8 cellular contexts compared by ENCODE assay signal in the genomic region with DNA sequence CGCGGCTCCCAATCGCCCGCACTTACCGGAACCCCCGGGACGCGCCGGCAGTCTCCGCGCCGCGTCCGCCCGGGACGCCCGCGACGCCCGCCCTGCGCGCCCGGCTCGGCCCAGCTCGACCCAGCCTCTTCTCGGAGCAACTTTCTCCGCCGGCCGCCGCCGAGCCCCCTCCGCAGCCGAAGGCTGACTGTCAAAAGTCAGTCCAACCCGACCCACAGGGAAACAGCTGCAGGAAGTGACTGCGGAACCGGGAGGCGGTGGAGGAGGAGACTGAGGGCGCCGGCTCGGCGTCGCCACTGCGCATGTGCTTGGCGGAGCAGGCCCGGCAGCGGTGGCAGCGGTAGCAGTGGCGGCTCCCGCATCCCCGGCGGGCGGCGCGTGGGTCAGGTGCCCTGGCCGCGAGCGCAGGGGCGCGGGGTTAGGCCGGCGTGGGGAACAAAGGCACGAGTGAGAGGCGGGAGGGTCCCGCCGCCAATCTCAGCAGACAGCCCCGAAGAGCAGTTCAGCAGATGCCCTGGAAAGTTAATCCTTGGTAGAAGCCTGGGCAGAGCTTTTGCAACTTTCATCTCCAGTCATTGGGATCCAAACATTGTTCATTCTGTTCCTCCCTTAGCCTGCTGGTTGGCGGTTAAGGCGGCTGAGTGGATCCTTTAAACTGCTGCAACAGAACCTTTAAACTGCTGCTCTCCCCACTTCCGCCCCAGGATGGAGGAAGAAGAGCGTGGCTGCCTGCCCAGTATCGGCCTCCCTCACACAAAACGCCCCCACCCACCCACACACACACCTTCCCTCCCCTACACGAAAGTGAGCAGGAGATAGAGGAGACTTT. TPM values are rescaled to one million over a fixed set of nuclear protein-coding genes. Genes with fewer than 3 reads are reported as not detected.
DNase-seq lines count a peak whose midpoint lies in the region; ATAC-seq and TF ChIP-seq lines count a peak whose summit lies in the region.

A gene with protein sequence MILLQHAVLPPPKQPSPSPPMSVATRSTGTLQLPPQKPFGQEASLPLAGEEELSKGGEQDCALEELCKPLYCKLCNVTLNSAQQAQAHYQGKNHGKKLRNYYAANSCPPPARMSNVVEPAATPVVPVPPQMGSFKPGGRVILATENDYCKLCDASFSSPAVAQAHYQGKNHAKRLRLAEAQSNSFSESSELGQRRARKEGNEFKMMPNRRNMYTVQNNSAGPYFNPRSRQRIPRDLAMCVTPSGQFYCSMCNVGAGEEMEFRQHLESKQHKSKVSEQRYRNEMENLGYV (minus strand): TSS at position 241 of the 829 bp plus-strand sequence. CDS start 4,057 bp downstream, outside the sequence.

- H3K79me2 ChIP-seq in OCI-LY7 (ENCODE audit: insufficient read depth, low read depth, low read length) = peaks cover 21% of the 10 kb centered on the region; the same call in 1 of the 2 replicates

- peak within 1 kb of the TSS; percentile 99 for H3K4me2 ChIP-seq in OCI-LY7 (ENCODE audit: low read length)

- H3K9me3 ChIP-seq in OCI-LY7 (ENCODE audit: low read length) (no peaks in the 10 kb centered on the region), esophagus (ENCODE audit: control insufficient read depth in 2 of 2, insufficient read depth in 1 of 2, low read depth in 1 of 2, low read length in 1 of 2) (no peaks in the 10 kb centered on the region), muscle layer of duodenum (ENCODE audit: control insufficient read depth in 1 of 2, low read length in 2 of 2) (no peaks in the 10 kb centered on the region)

- no peak for TF ChIP-seq CTCF in OCI-LY7 (conservative IDR thresholded peaks at IDR 0.05; ENCODE audit: low read length)

- POLR2A ChIA-PET in OCI-LY7 (lab: Charles Lee) = interaction anchor here (0.6 to 3.6 kb wide), 15 partner anchors 8 to 249 kb away, joined by 3 to 15 read pairs (median 3); partner anchors contain the start of gene PIK3CA

- H3K27me3 ChIP-seq in esophagus (ENCODE audit: control insufficient read depth in 1 of 2, insufficient read depth in 2 of 2, low read length in 2 of 2) (no peaks in the 10 kb centered on the region), muscle layer of duodenum (ENCODE audit: low read depth, low read length) (no peaks in the 10 kb centered on the region)

- TSS peak; percentile 84 for BruUV-seq in OCI-LY7 (replicated peaks; lab: Mats Ljungman, UMichigan)

- peak within 1 kb of the TSS; percentile 95 for H2AFZ ChIP-seq in OCI-LY7 (ENCODE audit: low read length)

- ATAC-seq in GM21526 (IDR thresholded peaks at IDR 0.05; ENCODE audit: low FRiP score, unreplicated experiment) = peak; percentile 61

- no peaks in the 10 kb centered on the region for H4K20me1 ChIP-seq in OCI-LY7 (ENCODE audit: insufficient read depth, low read length)

- H3K27ac ChIP-seq in OCI-LY7 (ENCODE audit: low read depth, low read length, poor library complexity, severe bottlenecking) (peak within 1 kb of the TSS; percentile 73), esophagus (ENCODE audit: low read depth in 2 of 2, low read length in 1 of 2) (peak within 1 kb of the TSS; percentile 81 to 93), muscle layer of duodenum (ENCODE audit: low read length) (peak within 1 kb of the TSS; percentile 84)

- peak within 1 kb of the TSS; percentile 92 for H3K4me3 ChIP-seq in OCI-LY7 (ENCODE audit: low read depth, low read length, poor library complexity, severe bottlenecking)
- H3K4me3 ChIP-seq in esophagus (ENCODE audit: low read depth in 1 of 2, low read length in 2 of 2) = peak within 1 kb of the TSS; percentile 68 to 95
- peak within 1 kb of the TSS; percentile 94 to 95 for H3K4me3 ChIP-seq in muscle layer of duodenum (ENCODE audit: low read depth in 1 of 2, low read length in 2 of 2)

- H3K36me3 ChIP-seq in OCI-LY7 (ENCODE audit: insufficient read depth, low read length) (peaks cover 12% of the 10 kb centered on the region), esophagus (ENCODE audit: control insufficient read depth in 2 of 2, insufficient read depth in 2 of 2, low read length in 1 of 2) (peaks cover 2 to 3% of the 10 kb centered on the region in 2 donors), muscle layer of duodenum (ENCODE audit: control insufficient read depth in 1 of 2, insufficient read depth in 2 of 2, low read length in 2 of 2) (peaks cover 4 to 6% of the 10 kb centered on the region in 2 donors)

- H3K9me2 ChIP-seq in OCI-LY7 (ENCODE audit: insufficient read depth, low read length) = no peaks in the 10 kb centered on the region

- intact Hi-C loops in OCI-LY7 (cut with micrococcal nuclease; ENCODE audit: unreplicated experiment) = loop anchor here (1.0 to 5.0 kb wide), 4 partner anchors 77 to 491 kb away; partner anchors contain the start of genes ACTL6A, PIK3CA and ZNF639

- WGBS in esophagus, 2 donors = 0% methylated on average over 70 to 73 of the region's 73 CpGs

- H3K4me1 ChIP-seq in OCI-LY7 (ENCODE audit: insufficient read depth, low read length, poor library complexity, severe bottlenecking) = peaks cover 40% of the 10 kb centered on the region
- H3K4me1 ChIP-seq in esophagus (ENCODE audit: control insufficient read depth in 2 of 2, insufficient read depth in 2 of 2, low read length in 1 of 2) = no peaks in the 10 kb centered on the region
- peaks cover 6 to 11% of the 10 kb centered on the region in 2 donors for H3K4me1 ChIP-seq in muscle layer of duodenum (ENCODE audit: control insufficient read depth in 1 of 2, insufficient read depth in 2 of 2, low read length in 2 of 2)

- CTCF ChIA-PET in OCI-LY7 (lab: Charles Lee; ENCODE audit: unreplicated experiment) = no interaction called here

- DNase-seq in DMS 273 (lab: John Stamatoyannopoulos, UW; ENCODE audit: unreplicated experiment) (peak; percentile 94), HuH-7.5 (ENCODE audit: low spot score) (peak; percentile 76), OCI-LY7 (ENCODE audit: low spot score) (peak; percentile 82), activated T-cell treated with anti-CD3 and anti-CD28 coated beads for 48 hours (ENCODE audit: low read depth) (peak; percentile 81)
- peak; percentile 78 to 80 for DNase-seq in stimulated activated CD8-positive, alpha-beta memory T cell treated with anti-CD3 and anti-CD28 coated beads, Interleukin-7, amount 100 ng/mL, for 4 hours (ENCODE audit: low read depth in 2 of 2)

RNA-seq across cellular contexts. Expression of the gene that starts here (rescaled TPM):
- 3.7 TPM in 2 replicates for total RNA-seq in OCI-LY7 (2014; rRNA removed; shearing (Covaris generic))
- 11.3 and 12.9 TPM in 2 replicates for total RNA-seq in OCI-LY7 (2022)
- 1 to 10 TPM; 1.1 to 1.7 TPM for polyA plus RNA-seq in esophagus

Comparison
In these comparisons a context has a peak if more than half of its experiments do, and no peak if none do; other contexts are left out.
1. Peak in every context shown above with its lines: DNase-seq, ATAC-seq, H3K4me3 ChIP-seq and H3K27ac ChIP-seq.